In the genomic region with DNA sequence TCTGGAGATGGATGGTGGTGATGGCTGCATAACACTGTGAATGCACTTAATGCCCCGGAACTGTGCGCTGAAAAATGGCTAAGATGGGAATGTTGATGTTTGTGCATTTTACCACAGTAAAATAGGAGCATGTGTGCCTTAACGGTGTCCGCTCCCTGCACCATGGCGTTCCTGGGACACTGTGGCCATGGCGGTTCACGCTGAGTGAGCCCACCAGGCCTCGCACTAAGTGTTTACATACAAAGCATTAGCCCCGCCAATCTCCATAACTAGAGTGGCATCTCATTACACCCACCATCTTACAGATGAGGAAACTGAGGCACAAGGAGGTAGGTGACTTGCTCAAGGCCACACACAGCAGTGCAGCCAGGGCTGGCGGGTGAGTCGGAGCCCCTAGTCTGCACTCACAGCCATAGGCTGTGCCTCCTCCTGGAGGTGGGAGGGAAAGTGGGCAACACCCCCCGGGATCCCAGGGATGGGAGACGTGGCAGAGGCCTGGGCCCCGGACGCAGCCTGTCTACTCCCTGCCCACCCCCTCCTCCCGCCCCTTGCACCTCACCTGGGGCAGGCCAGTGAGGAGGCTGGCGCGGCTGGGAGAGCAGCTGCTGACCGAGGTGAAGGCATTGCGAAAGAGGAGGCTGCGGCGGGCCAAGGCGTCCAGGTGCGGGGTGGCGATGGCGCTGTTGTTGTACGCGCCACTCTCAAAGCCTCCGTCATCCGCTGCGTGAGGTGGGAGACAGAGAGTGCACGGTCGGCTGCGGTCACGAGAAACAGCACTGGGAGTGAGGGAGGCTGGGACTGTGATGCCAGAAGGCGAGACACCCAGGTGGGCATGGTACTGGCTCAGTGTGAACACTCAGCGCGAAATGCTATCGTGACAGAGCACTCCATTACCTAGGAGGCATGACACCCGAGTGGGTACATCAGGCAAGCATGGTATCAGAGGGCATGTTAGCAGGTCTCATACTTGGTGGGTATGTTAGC, we compare ENCODE assay signal across 1 cellular context.
A peak's percentile ranks its signal among the peaks of the same experiment; 100 is the strongest.
TF ChIP-seq lines count a peak whose summit lies in the region.

No MANE protein-coding gene starts in this region.

TF ChIP-seq in HepG2, 621 proteins besides CTCF, POLR2A, EP300 and RAD21:
- TF ChIP-seq NR3C1 (CRISPR knock-in tag; IDR thresholded peaks at IDR 0.05) (no peak), ZNF678 (CRISPR knock-in tag; IDR thresholded peaks at IDR 0.05) (no peak), ZNF543 (CRISPR knock-in tag; IDR thresholded peaks at IDR 0.05) (no peak), ZNF768 (CRISPR knock-in tag; IDR thresholded peaks at IDR 0.05) (0 out of 2 replicates have a peak, but pooled peaks have one; percentile 12), ZNF713 (CRISPR knock-in tag; IDR thresholded peaks at IDR 0.05) (no peak), SRSF9 (IDR thresholded peaks at IDR 0.05; ENCODE audit: borderline replicate concordance, insufficient read depth, low read depth, low read length, poor library complexity, severe bottlenecking) (no peak), JUNB (CRISPR knock-in tag; IDR thresholded peaks at IDR 0.05; ENCODE audit: borderline replicate concordance) (no peak), AHR (CRISPR knock-in tag; IDR thresholded peaks at IDR 0.05) (no peak), RXRA (CRISPR knock-in tag; IDR thresholded peaks at IDR 0.05) (no peak), ZFP1 (CRISPR knock-in tag; IDR thresholded peaks at IDR 0.05) (no peak), GATAD1 (CRISPR knock-in tag; IDR thresholded peaks at IDR 0.05) (no peak), TSC22D2 (CRISPR knock-in tag; IDR thresholded peaks at IDR 0.05; ENCODE audit: borderline replicate concordance) (no peak), ZBTB49 (CRISPR knock-in tag; IDR thresholded peaks at IDR 0.05; ENCODE audit: borderline replicate concordance) (no peak), KDM3A (CRISPR knock-in tag; IDR thresholded peaks at IDR 0.05; ENCODE audit: low read depth) (no peak), ZNF264 (CRISPR knock-in tag; IDR thresholded peaks at IDR 0.05) (no peak), ZNF136 (CRISPR knock-in tag; IDR thresholded peaks at IDR 0.05; ENCODE audit: low read depth) (no peak), ZBTB7B (CRISPR knock-in tag; IDR thresholded peaks at IDR 0.05) (no peak), PAWR (CRISPR knock-in tag; IDR thresholded peaks at IDR 0.05; ENCODE audit: borderline replicate concordance) (no peak), AGO2 (optimal IDR thresholded peaks at IDR 0.05; ENCODE audit: low read depth, low read length) (peak; percentile 50), ZNF891 (CRISPR knock-in tag; IDR thresholded peaks at IDR 0.05) (0 out of 2 replicates have a peak, but pooled peaks have one; percentile 37), DPF2 (CRISPR knock-in tag; IDR thresholded peaks at IDR 0.05; ENCODE audit: borderline replicate concordance, low read depth) (no peak), ZNF350 (CRISPR knock-in tag; IDR thresholded peaks at IDR 0.05; ENCODE audit: borderline replicate concordance, low read depth) (no peak), ZFAT (CRISPR knock-in tag; conservative IDR thresholded peaks at IDR 0.05) (no peak), FOXA3 (CRISPR knock-in tag; IDR thresholded peaks at IDR 0.05) (no peak), NAIF1 (CRISPR knock-in tag; IDR thresholded peaks at IDR 0.05; ENCODE audit: borderline replicate concordance) (no peak), ZNF567 (CRISPR knock-in tag; IDR thresholded peaks at IDR 0.05; ENCODE audit: borderline replicate concordance) (no peak), ZNF383 (CRISPR knock-in tag; IDR thresholded peaks at IDR 0.05; ENCODE audit: borderline replicate concordance) (no peak), SCMH1 (CRISPR knock-in tag; IDR thresholded peaks at IDR 0.05; ENCODE audit: borderline replicate concordance) (no peak), FOXK1 (CRISPR knock-in tag; IDR thresholded peaks at IDR 0.05; ENCODE audit: borderline replicate concordance, low read depth) (no peak), DNMT1 (CRISPR knock-in tag; IDR thresholded peaks at IDR 0.05) (no peak), BRCA1 (CRISPR knock-in tag; IDR thresholded peaks at IDR 0.05) (no peak), WIZ (CRISPR knock-in tag; IDR thresholded peaks at IDR 0.05) (no peak), KMT2A (CRISPR knock-in tag; IDR thresholded peaks at IDR 0.05) (no peak), TEAD2 (CRISPR knock-in tag; IDR thresholded peaks at IDR 0.05) (no peak), CEBPB (IDR thresholded peaks at IDR 0.05; ENCODE audit: borderline replicate concordance, low read depth, low read length) (peak; percentile 53; the same call in 1 of the 2 replicates), ZNF232 (CRISPR knock-in tag; IDR thresholded peaks at IDR 0.05; ENCODE audit: borderline replicate concordance) (no peak), ZNF224 (CRISPR knock-in tag; IDR thresholded peaks at IDR 0.05) (no peak)
- TF ChIP-seq, protein P1, sequence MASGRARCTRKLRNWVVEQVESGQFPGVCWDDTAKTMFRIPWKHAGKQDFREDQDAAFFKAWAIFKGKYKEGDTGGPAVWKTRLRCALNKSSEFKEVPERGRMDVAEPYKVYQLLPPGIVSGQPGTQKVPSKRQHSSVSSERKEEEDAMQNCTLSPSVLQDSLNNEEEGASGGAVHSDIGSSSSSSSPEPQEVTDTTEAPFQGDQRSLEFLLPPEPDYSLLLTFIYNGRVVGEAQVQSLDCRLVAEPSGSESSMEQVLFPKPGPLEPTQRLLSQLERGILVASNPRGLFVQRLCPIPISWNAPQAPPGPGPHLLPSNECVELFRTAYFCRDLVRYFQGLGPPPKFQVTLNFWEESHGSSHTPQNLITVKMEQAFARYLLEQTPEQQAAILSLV (CRISPR knock-in tag; IDR thresholded peaks at IDR 0.05; ENCODE audit: borderline replicate concordance): no peak
- TF ChIP-seq, protein P2, sequence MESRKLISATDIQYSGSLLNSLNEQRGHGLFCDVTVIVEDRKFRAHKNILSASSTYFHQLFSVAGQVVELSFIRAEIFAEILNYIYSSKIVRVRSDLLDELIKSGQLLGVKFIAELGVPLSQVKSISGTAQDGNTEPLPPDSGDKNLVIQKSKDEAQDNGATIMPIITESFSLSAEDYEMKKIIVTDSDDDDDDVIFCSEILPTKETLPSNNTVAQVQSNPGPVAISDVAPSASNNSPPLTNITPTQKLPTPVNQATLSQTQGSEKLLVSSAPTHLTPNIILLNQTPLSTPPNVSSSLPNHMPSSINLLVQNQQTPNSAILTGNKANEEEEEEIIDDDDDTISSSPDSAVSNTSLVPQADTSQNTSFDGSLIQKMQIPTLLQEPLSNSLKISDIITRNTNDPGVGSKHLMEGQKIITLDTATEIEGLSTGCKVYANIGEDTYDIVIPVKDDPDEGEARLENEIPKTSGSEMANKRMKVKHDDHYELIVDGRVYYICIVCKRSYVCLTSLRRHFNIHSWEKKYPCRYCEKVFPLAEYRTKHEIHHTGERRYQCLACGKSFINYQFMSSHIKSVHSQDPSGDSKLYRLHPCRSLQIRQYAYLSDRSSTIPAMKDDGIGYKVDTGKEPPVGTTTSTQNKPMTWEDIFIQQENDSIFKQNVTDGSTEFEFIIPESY (CRISPR knock-in tag; IDR thresholded peaks at IDR 0.05): 0 out of 2 replicates have a peak, but pooled peaks have one; percentile 18
- TF ChIP-seq, protein P3, sequence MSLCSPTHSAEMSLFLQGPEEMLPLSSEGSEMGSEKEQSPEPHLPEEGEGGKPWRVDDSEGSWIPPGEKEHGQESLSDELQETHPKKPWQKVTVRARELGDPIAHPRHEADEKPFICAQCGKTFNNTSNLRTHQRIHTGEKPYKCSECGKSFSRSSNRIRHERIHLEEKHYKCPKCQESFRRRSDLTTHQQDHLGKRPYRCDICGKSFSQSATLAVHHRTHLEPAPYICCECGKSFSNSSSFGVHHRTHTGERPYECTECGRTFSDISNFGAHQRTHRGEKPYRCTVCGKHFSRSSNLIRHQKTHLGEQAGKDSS (CRISPR knock-in tag; IDR thresholded peaks at IDR 0.05; ENCODE audit: borderline replicate concordance, low read depth): no peak
